In the genomic region with DNA sequence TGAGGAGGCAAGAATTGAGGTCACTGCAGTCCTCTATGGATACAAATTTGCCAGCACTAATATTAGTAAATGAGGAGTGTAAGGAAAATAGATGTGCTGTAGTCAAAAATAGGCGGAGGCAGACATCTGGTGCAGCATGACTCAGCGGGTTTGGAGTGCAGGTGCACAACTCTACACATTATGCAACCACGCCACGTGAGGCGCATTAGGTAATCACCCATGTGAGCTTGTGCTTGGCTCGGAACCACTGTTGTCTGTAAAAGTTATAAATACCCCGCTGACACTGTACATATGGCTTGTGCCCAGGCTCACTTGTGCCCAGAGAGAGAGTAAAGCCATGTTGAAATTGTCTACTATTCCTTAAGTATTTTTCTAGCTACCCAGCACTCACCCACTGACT, we compare ENCODE assay signal across 14 cellular contexts.
A peak's percentile ranks its signal among the peaks of the same experiment; 100 is the strongest.
DNase-seq lines count a peak whose midpoint lies in the region; ATAC-seq and TF ChIP-seq lines count a peak whose summit lies in the region.
"Had no signal": no experiment of that assay in that cellular context is flagged by ENCODE, and none has a peak within 500 bp of the region (broad histone marks: within the 10 kb centered on the region; RNA-seq: fewer than 3 reads in every experiment).

No MANE protein-coding gene starts in this region.

- peak overlapping the region in 1 of 12 donors; percentile 61 for H3K27ac ChIP-seq in heart left ventricle
- no peak overlapping the region for H3K27ac ChIP-seq in right atrium auricular region
- no peak overlapping the region for H3K27ac ChIP-seq in aorta (ENCODE audit: low read depth in 1 of 2, low read length in 2 of 2)
- H3K27ac ChIP-seq: BLaER1 treated with 17β-estradiol and CSF1 and Interleukin-3, amounts not matched to agents 10 nM and 100 nM; ovary had no signal

- ATAC-seq in heart left ventricle (peak; percentile 63 to 93 (median 80)), aorta (ENCODE audit: low FRiP score) (peak; percentile 14), GM18519 (IDR thresholded peaks at IDR 0.05; ENCODE audit: low FRiP score, unreplicated experiment) (no peak)

- no peak overlapping the region for H3K4me3 Mint-ChIP-seq in osteocyte (ENCODE audit: unreplicated experiment)
- H3K4me3 Mint-ChIP-seq: activated CD4-positive, alpha-beta memory T cell treated with anti-CD3 and anti-CD28 coated beads, Interleukin-2, amount 10 ng/mL, durations not matched to agents 7 days and 5 days had no signal

- H3K27ac Mint-ChIP-seq in osteocyte (ENCODE audit: unreplicated experiment) = no peak overlapping the region
- H3K27ac Mint-ChIP-seq: activated CD4-positive, alpha-beta memory T cell treated with anti-CD3 and anti-CD28 coated beads, Interleukin-2, amount 10 ng/mL, durations not matched to agents 7 days and 5 days had no signal

- H3K4me1 ChIP-seq in heart left ventricle = no peaks in the 10 kb centered on the region
- no peaks in the 10 kb centered on the region for H3K4me1 ChIP-seq in right atrium auricular region
- no peaks in the 10 kb centered on the region for H3K4me1 ChIP-seq in aorta (ENCODE audit: control insufficient read depth in 1 of 2, insufficient read depth in 2 of 2, low read length in 2 of 2)

- no peaks in the 10 kb centered on the region for H3K9me3 ChIP-seq in heart left ventricle
- no peaks in the 10 kb centered on the region for H3K9me3 ChIP-seq in right atrium auricular region
- no peaks in the 10 kb centered on the region for H3K9me3 ChIP-seq in aorta (ENCODE audit: control insufficient read depth, low read length)
- H3K9me3 ChIP-seq: ovary had no signal

- TF ChIP-seq CTCF in heart left ventricle (IDR thresholded peaks at IDR 0.05) = no peak
- TF ChIP-seq CTCF in right atrium auricular region (IDR thresholded peaks at IDR 0.05) = no peak
- no peak for TF ChIP-seq CTCF in fibroblast of villous mesenchyme (IDR thresholded peaks at IDR 0.05; ENCODE audit: insufficient read depth, low read depth, low read length)
- no peak for TF ChIP-seq CTCF in osteocyte (IDR thresholded peaks at IDR 0.05)

- peaks cover 6% of the 10 kb centered on the region for H3K9me3 Mint-ChIP-seq in osteocyte (ENCODE audit: unreplicated experiment)

- no peaks in the 10 kb centered on the region for H3K36me3 Mint-ChIP-seq in osteocyte (ENCODE audit: unreplicated experiment)

- intact Hi-C loops in heart left ventricle (cut with DNase I) = no loop called here
- intact Hi-C loops in aorta (cut with DNase I) = no loop called here

- peaks cover 25% of the 10 kb centered on the region for H3K4me1 Mint-ChIP-seq in osteocyte (ENCODE audit: unreplicated experiment)
- H3K4me1 Mint-ChIP-seq: activated CD4-positive, alpha-beta memory T cell treated with anti-CD3 and anti-CD28 coated beads, Interleukin-2, amount 10 ng/mL, durations not matched to agents 7 days and 5 days had no signal

- H3K27me3 Mint-ChIP-seq in osteocyte (ENCODE audit: unreplicated experiment) = no peaks in the 10 kb centered on the region
- H3K27me3 Mint-ChIP-seq: activated CD4-positive, alpha-beta memory T cell treated with anti-CD3 and anti-CD28 coated beads, Interleukin-2, amount 10 ng/mL, durations not matched to agents 7 days and 5 days had no signal

- no peaks in the 10 kb centered on the region for H3K36me3 ChIP-seq in heart left ventricle
- H3K36me3 ChIP-seq in right atrium auricular region = no peaks in the 10 kb centered on the region
- H3K36me3 ChIP-seq in aorta (ENCODE audit: control insufficient read depth in 1 of 2, insufficient read depth in 2 of 2, low read length in 1 of 2) = no peaks in the 10 kb centered on the region
- H3K36me3 ChIP-seq: BLaER1 treated with 17β-estradiol and CSF1 and Interleukin-3, amounts not matched to agents 10 nM and 100 nM; ovary had no signal

- DNase-seq in heart left ventricle = peak in 2 of 5 donors; percentile 37 to 66
- DNase-seq in right atrium auricular region (ENCODE audit: low spot score) = no peak
- DNase-seq in RKO (ENCODE audit: low spot score) = peak; percentile 15
- DNase-seq in fibroblast of villous mesenchyme (ENCODE audit: low read depth) = peak; percentile 48
- no peak for DNase-seq in aorta
- no peak for DNase-seq in osteocyte (ENCODE audit: extremely low spot score, unreplicated experiment)
- no peak for DNase-seq in cerebellar nuclear complex (lab: John Stamatoyannopoulos, UW)
- DNase-seq: activated CD4-positive, alpha-beta memory T cell treated with anti-CD3 and anti-CD28 coated beads, Interleukin-2, amount 10 ng/mL, durations not matched to agents 7 days and 5 days; activated naive CD4-positive, alpha-beta T cell treated with Interleukin-2 at 50 U/mL for 16 hours; cortex of kidney; NCI-H1694; ovary had no signal

- H3K27me3 ChIP-seq in heart left ventricle (no peaks in the 10 kb centered on the region), right atrium auricular region (no peaks in the 10 kb centered on the region), aorta (ENCODE audit: control insufficient read depth in 1 of 2, insufficient read depth in 2 of 2, low read length in 1 of 2) (no peaks in the 10 kb centered on the region)
- H3K27me3 ChIP-seq: BLaER1 treated with 17β-estradiol and CSF1 and Interleukin-3, amounts not matched to agents 10 nM and 100 nM; ovary had no signal

- no peak overlapping the region for H3K4me3 ChIP-seq in heart left ventricle
- no peak overlapping the region for H3K4me3 ChIP-seq in right atrium auricular region
- no peak overlapping the region for H3K4me3 ChIP-seq in fibroblast of villous mesenchyme (ENCODE audit: low read depth, low read length)
- H3K4me3 ChIP-seq in aorta (ENCODE audit: low read length in 2 of 2) = no peak overlapping the region
- H3K4me3 ChIP-seq: BLaER1 treated with 17β-estradiol and CSF1 and Interleukin-3, amounts not matched to agents 10 nM and 100 nM; ovary had no signal

- TF ChIP-seq POLR2A in heart left ventricle (IDR thresholded peaks at IDR 0.05) = no peak

- WGBS in heart left ventricle, 4 donors = 83 to 96% (median 87%) methylated on average over 7 of the region's 7 CpGs
- WGBS in aorta, 2 donors = 66 to 77% methylated on average over 7 of the region's 7 CpGs

Comparison
In these comparisons a context has a peak if more than half of its experiments do, and no peak if none do; other contexts are left out.
1. DNase-seq: peak in RKO (single experiment) and fibroblast of villous mesenchyme (single experiment); none in right atrium auricular region (single experiment), aorta (0 of 2), osteocyte (single experiment) and cerebellar nuclear complex (0 of 2).